ENCODE assay signal across 19 cellular contexts in genomic region chr5:113142186-113142585, GRCh38.
DNase-seq lines count a peak whose midpoint lies in the region; ATAC-seq and TF ChIP-seq lines count a peak whose summit lies in the region.
"Had no signal": no experiment of that assay in that cellular context is flagged by ENCODE, and none has a peak within 500 bp of the region (broad histone marks: within the 10 kb centered on the region; RNA-seq: fewer than 3 reads in every experiment).

No MANE protein-coding gene starts in this region.

- in situ Hi-C loops in IMR-90 (cut with MboI; ENCODE audit: low sequenced_read_pairs) = no loop called here

- H3K14ac ChIP-seq in IMR-90 (replicated peaks; ENCODE audit: low read depth, low read length) = peak overlapping the region; percentile 64
- no peak overlapping the region for H3K14ac ChIP-seq in mesenchymal stem cell (ENCODE audit: low read length in 2 of 2)

- no peak for TF ChIP-seq RAD21 in IMR-90 (IDR thresholded peaks at IDR 0.05; ENCODE audit: low read length)

- H3K4me3 ChIP-seq in IMR-90 (ENCODE audit: insufficient read depth, low read depth, low read length) = no peak overlapping the region
- H3K4me3 ChIP-seq in endodermal cell (ENCODE audit: low read length) = no peak overlapping the region
- no peak overlapping the region for H3K4me3 ChIP-seq in mesenchymal stem cell (ENCODE audit: insufficient read depth in 1 of 2, low read depth in 1 of 2, low read length in 2 of 2)
- H3K4me3 ChIP-seq in suprapubic skin = no peak overlapping the region
- no peak overlapping the region for H3K4me3 ChIP-seq in CD8-positive, alpha-beta T cell (ENCODE audit: low read depth, low read length)
- no peak overlapping the region for H3K4me3 ChIP-seq in GM23338
- H3K4me3 ChIP-seq: MG63 had no signal

- H4K8ac ChIP-seq in IMR-90 (ENCODE audit: low read depth in 2 of 2, low read length in 2 of 2) (peak overlapping the region in 1 of 2 experiments; percentile 32; a peak in 1 of 4 replicates), mesenchymal stem cell (ENCODE audit: low read length) (no peak overlapping the region)

- H4K5ac ChIP-seq in IMR-90 (ENCODE audit: low read depth, low read length) = peak overlapping the region; percentile 15; the same call in 1 of the 2 replicates

- no peak overlapping the region for H3K56ac ChIP-seq in IMR-90 (ENCODE audit: extremely low read depth, insufficient read depth, low read length)

- H3K4me3 Mint-ChIP-seq in endodermal cell (no peak overlapping the region), GM23338 (no peak overlapping the region)
- H3K4me3 Mint-ChIP-seq in CD8-positive, alpha-beta T cell = no peak overlapping the region
- H3K4me3 Mint-ChIP-seq: H9 had no signal

- no peak overlapping the region for H3K27ac Mint-ChIP-seq in endodermal cell
- H3K27ac Mint-ChIP-seq in CD8-positive, alpha-beta T cell = no peak overlapping the region
- H3K27ac Mint-ChIP-seq in GM23338 = no peak overlapping the region

- H2BK15ac ChIP-seq in IMR-90 (ENCODE audit: low read depth, low read length) (0 out of 3 replicates have a peak overlapping the region, but pooled peaks have one; percentile 22), mesenchymal stem cell (ENCODE audit: low read depth, poor library complexity, severe bottlenecking) (no peak overlapping the region)

- H3K27me3 ChIP-seq in IMR-90 (ENCODE audit: control insufficient read depth, insufficient read depth, low read length) (no peaks in the 10 kb centered on the region), endodermal cell (ENCODE audit: control insufficient read depth, insufficient read depth, low read length, poor library complexity, severe bottlenecking) (no peaks in the 10 kb centered on the region), mesenchymal stem cell (ENCODE audit: control insufficient read depth in 1 of 2, insufficient read depth in 1 of 2, low read length in 2 of 2) (no peaks in the 10 kb centered on the region), suprapubic skin (no peaks in the 10 kb centered on the region), GM23338 (ENCODE audit: insufficient read depth) (no peaks in the 10 kb centered on the region)
- no peaks in the 10 kb centered on the region for H3K27me3 ChIP-seq in CD8-positive, alpha-beta T cell (ENCODE audit: insufficient read depth, low read length)
- H3K27me3 ChIP-seq: MG63 had no signal

- peak overlapping the region; percentile 27 for H3K18ac ChIP-seq in IMR-90 (ENCODE audit: low read depth, low read length)
- no peak overlapping the region for H3K18ac ChIP-seq in mesenchymal stem cell (ENCODE audit: low read depth in 1 of 2, low read length in 2 of 2)

- no peak for DNase-seq in IMR-90
- peak; percentile 17 for DNase-seq in endodermal cell
- DNase-seq in mesenchymal stem cell = no peak
- DNase-seq in suprapubic skin (ENCODE audit: low spot score in 2 of 2) = no peak
- no peak for DNase-seq in CD8-positive, alpha-beta T cell
- DNase-seq in GM23338 (ENCODE audit: low spot score) = no peak
- DNase-seq: DMS 273 treated with DMSO at 0.1 percent for 48 hours, DND-41, H9, MG63, NCI-H1048, NCI-H146, NCI-H2081, NCI-H2171 treated with DMSO at 0.1 percent for 48 hours, NCI-H446, NCI-H526 treated with DMSO at 0.1 percent for 48 hours had no signal

- BruUV-seq in IMR-90 (replicated peaks; lab: Mats Ljungman, UMichigan) = no TSS peak

- POLR2A ChIA-PET in IMR-90 (lab: Charles Lee; ENCODE audit: unreplicated experiment) = no interaction called here
- POLR2A ChIA-PET in CD8-positive, alpha-beta T cell (lab: Charles Lee) = no interaction called here

- H3K36me3 ChIP-seq in IMR-90 (ENCODE audit: control insufficient read depth, insufficient read depth, low read length) (peaks cover 3% of the 10 kb centered on the region), endodermal cell (ENCODE audit: control insufficient read depth, insufficient read depth, low read length) (peaks cover 97% of the 10 kb centered on the region), mesenchymal stem cell (ENCODE audit: control insufficient read depth in 1 of 2, insufficient read depth in 2 of 2, low read depth in 1 of 2, low read length in 2 of 2) (peaks cover 0 to 3% of the 10 kb centered on the region in 2 experiments), suprapubic skin (no peaks in the 10 kb centered on the region), GM23338 (ENCODE audit: insufficient read depth) (no peaks in the 10 kb centered on the region; the same call in 1 of the 2 replicates)
- H3K36me3 ChIP-seq in CD8-positive, alpha-beta T cell (ENCODE audit: insufficient read depth, low read length) = no peaks in the 10 kb centered on the region
- H3K36me3 ChIP-seq: MG63 had no signal

- H3K4me1 ChIP-seq in IMR-90 (ENCODE audit: control insufficient read depth, insufficient read depth, low read length) (peaks cover 24% of the 10 kb centered on the region), endodermal cell (ENCODE audit: control insufficient read depth, insufficient read depth, low read length) (peaks cover 6% of the 10 kb centered on the region), mesenchymal stem cell (ENCODE audit: control insufficient read depth, insufficient read depth, low read depth, low read length) (peaks cover 3% of the 10 kb centered on the region), suprapubic skin (peaks cover 21% of the 10 kb centered on the region), GM23338 (ENCODE audit: insufficient read depth) (0 out of 2 replicates have a peak, but pooled peaks cover 3% of the 10 kb centered on the region)
- no peaks in the 10 kb centered on the region for H3K4me1 ChIP-seq in CD8-positive, alpha-beta T cell (ENCODE audit: insufficient read depth, low read length)

- no peak for TF ChIP-seq POLR2A in IMR-90 (IDR thresholded peaks at IDR 0.05; ENCODE audit: low read depth, low read length)
- no peak for TF ChIP-seq POLR2A in suprapubic skin (IDR thresholded peaks at IDR 0.05)

- H4K91ac ChIP-seq in IMR-90 (ENCODE audit: insufficient read depth, low read depth, low read length) (no peak overlapping the region), mesenchymal stem cell (ENCODE audit: low read length) (no peak overlapping the region)

- H3F3A ChIP-seq in GM23338 (replicated peaks; ENCODE audit: low read depth) = no peaks in the 10 kb centered on the region

- H3K4me2 ChIP-seq in IMR-90 (ENCODE audit: low read depth, low read length) (no peak overlapping the region; the same call in 1 of the 2 replicates), mesenchymal stem cell (ENCODE audit: low read length, poor library complexity, severe bottlenecking) (no peak overlapping the region), GM23338 (no peak overlapping the region)
- H3K4me2 ChIP-seq: KMS-11 had no signal

- CTCF ChIA-PET in IMR-90 (lab: Yijun Ruan, JAX) = interaction anchor here (0.6 kb wide), 1 partner anchor 74 kb away, joined by 3 read pairs; no protein-coding TSS in a partner anchor
- CTCF ChIA-PET in CD8-positive, alpha-beta T cell (lab: Charles Lee) = interaction anchor here (1.1 kb wide), 1 partner anchor 188 kb away, joined by 3 read pairs; no protein-coding TSS in a partner anchor

- H4K20me1 ChIP-seq in IMR-90 (ENCODE audit: insufficient read depth, low read length) = no peaks in the 10 kb centered on the region; the same call in 1 of the 2 replicates
- H4K20me1 ChIP-seq in GM23338 (replicated peaks; ENCODE audit: insufficient read depth) = no peaks in the 10 kb centered on the region

- peak overlapping the region; percentile 38; the same call in 1 of the 2 replicates for H2AK5ac ChIP-seq in IMR-90 (ENCODE audit: low read depth, low read length)
- no peak overlapping the region for H2AK5ac ChIP-seq in mesenchymal stem cell (ENCODE audit: low read length, severe bottlenecking)

- H3K4me1 Mint-ChIP-seq in endodermal cell (peaks cover 22% of the 10 kb centered on the region), GM23338 (peaks cover 20% of the 10 kb centered on the region)
- peaks cover 2% of the 10 kb centered on the region for H3K4me1 Mint-ChIP-seq in CD8-positive, alpha-beta T cell (ENCODE audit: low read depth)

- no peak overlapping the region for H2AK9ac ChIP-seq in IMR-90 (replicated peaks; ENCODE audit: low read depth, low read length, poor library complexity)

- H2BK20ac ChIP-seq in IMR-90 (ENCODE audit: low read depth, low read length) = no peak overlapping the region

- H3K79me1 ChIP-seq in IMR-90 (ENCODE audit: low read depth in 1 of 2, low read length in 2 of 2) = peaks cover 17 to 28% of the 10 kb centered on the region in 2 experiments; a peak in 3 of 4 replicates
- H3K79me1 ChIP-seq in mesenchymal stem cell (replicated peaks; ENCODE audit: low read length, poor library complexity, severe bottlenecking) = peaks cover 10% of the 10 kb centered on the region

- H3K27me3 Mint-ChIP-seq in endodermal cell (ENCODE audit: insufficient read depth) = no peaks in the 10 kb centered on the region
- H3K27me3 Mint-ChIP-seq in CD8-positive, alpha-beta T cell (ENCODE audit: low read depth) = no peaks in the 10 kb centered on the region
- peaks cover 1% of the 10 kb centered on the region for H3K27me3 Mint-ChIP-seq in GM23338 (ENCODE audit: insufficient read depth, low read depth, poor library complexity)

- no peak for ATAC-seq in IMR-90 (ENCODE audit: low read depth)
- no peak for ATAC-seq in CD8-positive, alpha-beta T cell
- no peak for ATAC-seq in GM23338
- no peak for ATAC-seq in GM21529 (IDR thresholded peaks at IDR 0.05; ENCODE audit: unreplicated experiment)
- ATAC-seq: Panc1 had no signal

- H2BK5ac ChIP-seq in IMR-90 (ENCODE audit: low read depth, low read length, poor library complexity, severe bottlenecking) (no peak overlapping the region), mesenchymal stem cell (ENCODE audit: low read depth, low read length, poor library complexity, severe bottlenecking) (no peak overlapping the region)

- no peak overlapping the region for H3K9ac ChIP-seq in IMR-90 (ENCODE audit: low read depth, low read length)
- H3K9ac ChIP-seq in endodermal cell (ENCODE audit: extremely low read depth, low read length, poor library complexity, severe bottlenecking) = no peak overlapping the region
- peak overlapping the region; percentile 79 for H3K9ac ChIP-seq in mesenchymal stem cell (ENCODE audit: low read length)
- H3K9ac ChIP-seq: KMS-11 had no signal

- peaks cover 81% of the 10 kb centered on the region for H3K36me3 Mint-ChIP-seq in endodermal cell (ENCODE audit: low read depth)
- H3K36me3 Mint-ChIP-seq in CD8-positive, alpha-beta T cell = peaks cover 9% of the 10 kb centered on the region
- no peaks in the 10 kb centered on the region; the same call in 2 of the 3 replicates for H3K36me3 Mint-ChIP-seq in GM23338 (ENCODE audit: low read depth)

- no peak overlapping the region for H2AFZ ChIP-seq in IMR-90 (replicated peaks; ENCODE audit: low read length, poor library complexity)
- H2AFZ ChIP-seq in mesenchymal stem cell (ENCODE audit: low read depth, low read length) = no peak overlapping the region
- H2AFZ ChIP-seq in GM23338 = no peak overlapping the region

- H3K27ac ChIP-seq in IMR-90 (ENCODE audit: insufficient read depth, low read length) = no peak overlapping the region
- no peak overlapping the region for H3K27ac ChIP-seq in endodermal cell (ENCODE audit: low read depth, low read length)
- H3K27ac ChIP-seq in mesenchymal stem cell (ENCODE audit: low read length, poor library complexity, severe bottlenecking) = no peak overlapping the region
- H3K27ac ChIP-seq in suprapubic skin = peak overlapping the region; percentile 42
- H3K27ac ChIP-seq in CD8-positive, alpha-beta T cell (ENCODE audit: low read depth, low read length) = no peak overlapping the region
- no peak overlapping the region for H3K27ac ChIP-seq in GM23338 (ENCODE audit: low read depth)
- H3K27ac ChIP-seq: KMS-11 had no signal

- H3K23ac ChIP-seq in IMR-90 (ENCODE audit: low read depth, low read length) = no peak overlapping the region
- no peak overlapping the region for H3K23ac ChIP-seq in mesenchymal stem cell (ENCODE audit: low read length in 2 of 2)

- H2BK120ac ChIP-seq in IMR-90 (ENCODE audit: low read depth, low read length) (no peak overlapping the region), mesenchymal stem cell (ENCODE audit: low read depth, low read length) (no peak overlapping the region)

- H3K9me3 ChIP-seq in IMR-90 (ENCODE audit: control insufficient read depth, insufficient read depth, low read length) (no peaks in the 10 kb centered on the region), endodermal cell (ENCODE audit: control insufficient read depth, low read length) (no peaks in the 10 kb centered on the region), mesenchymal stem cell (ENCODE audit: control insufficient read depth, low read length) (no peaks in the 10 kb centered on the region), suprapubic skin (no peaks in the 10 kb centered on the region)
- no peaks in the 10 kb centered on the region for H3K9me3 ChIP-seq in CD8-positive, alpha-beta T cell (ENCODE audit: low read length)
- H3K9me3 ChIP-seq: MG63 had no signal

- dilution Hi-C loops in IMR-90 (cut with HindIII; ENCODE audit: low sequenced_read_pairs, unreplicated experiment) = no loop called here

- H3K9me1 ChIP-seq in IMR-90 (ENCODE audit: insufficient read depth, low read length) = peaks cover 22% of the 10 kb centered on the region

- intact Hi-C loops in IMR-90 (cut with micrococcal nuclease) = no loop called here
- intact Hi-C loops in CD8-positive, alpha-beta T cell (cut with DNase I, micrococcal nuclease) = no loop called here

- no CpG with 5 or more reads among the region's 4 CpGs for WGBS in IMR-90 (ENCODE audit: extremely low coverage in 2 of 2, insufficient read length in 1 of 2), 2 experiments
- WGBS in endodermal cell (ENCODE audit: insufficient coverage in 1 of 2, insufficient read length in 1 of 2), 2 experiments = 96% methylated on average over 4 of the region's 4 CpGs; no CpG with 5 or more reads in 1 of the 2 experiments
- WGBS in mesenchymal stem cell = 91% methylated on average over 4 of the region's 4 CpGs
- 61% methylated on average over 4 of the region's 4 CpGs for WGBS in suprapubic skin

- H3K79me2 ChIP-seq in GM23338 (replicated peaks; ENCODE audit: insufficient read depth) = no peaks in the 10 kb centered on the region

- TF ChIP-seq EP300 in suprapubic skin (IDR thresholded peaks at IDR 0.05) = no peak

- H3K4ac ChIP-seq in IMR-90 (ENCODE audit: low read depth, low read length) (peak overlapping the region; percentile 45; the same call in 1 of the 2 replicates), mesenchymal stem cell (ENCODE audit: low read depth in 1 of 2, low read length in 2 of 2) (no peak overlapping the region)

- no peak for TF ChIP-seq CTCF in IMR-90 (conservative IDR thresholded peaks at IDR 0.05; ENCODE audit: low read depth, low read length)
- no peak for TF ChIP-seq CTCF in endodermal cell (conservative IDR thresholded peaks at IDR 0.05)
- TF ChIP-seq CTCF in suprapubic skin (IDR thresholded peaks at IDR 0.05) = no peak
- TF ChIP-seq CTCF in CD8-positive, alpha-beta T cell (IDR thresholded peaks at IDR 0.05) = no peak
- no peak for TF ChIP-seq CTCF in GM23338 (conservative IDR thresholded peaks at IDR 0.05; ENCODE audit: low read depth in 2 of 2)

- peaks cover 9% of the 10 kb centered on the region for H3K9me2 ChIP-seq in GM23338 (ENCODE audit: insufficient read depth)

- H2BK12ac ChIP-seq in mesenchymal stem cell (ENCODE audit: low read length in 2 of 2) = peak overlapping the region in 1 of 2 experiments; percentile 48

- H3K9me3 Mint-ChIP-seq in endodermal cell (no peaks in the 10 kb centered on the region), GM23338 (no peaks in the 10 kb centered on the region; the same call in 2 of the 3 replicates)
- no peaks in the 10 kb centered on the region for H3K9me3 Mint-ChIP-seq in CD8-positive, alpha-beta T cell
- H3K9me3 Mint-ChIP-seq: H9 had no signal
